Comparison of ENCODE assay signal across 23 cellular contexts in the genomic region with DNA sequence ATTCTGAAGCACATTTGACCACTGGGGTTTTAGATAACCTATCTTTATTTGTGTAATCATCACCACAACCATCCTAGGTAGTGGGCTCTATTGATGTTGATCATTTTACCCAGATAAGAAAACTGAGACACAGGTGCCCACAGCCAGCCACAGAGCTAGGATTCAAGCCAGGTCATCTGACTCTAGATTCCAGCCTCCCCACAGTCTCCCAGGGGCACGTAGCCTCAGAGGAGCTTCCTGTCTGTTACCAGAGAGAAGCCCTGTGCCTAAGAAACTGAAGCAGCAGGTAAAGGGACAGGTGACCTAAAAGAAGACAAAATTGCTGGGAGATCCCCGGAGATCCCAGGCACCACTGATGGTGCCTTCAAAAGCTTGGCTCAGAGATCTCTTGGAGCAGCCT. TPM values are rescaled to one million over a fixed set of nuclear protein-coding genes. Genes with fewer than 3 reads are reported as not detected.
"Had no signal": no experiment of that assay in that cellular context is flagged by ENCODE, and none has a peak within 500 bp of the region (broad histone marks: within the 10 kb centered on the region; RNA-seq: fewer than 3 reads in every experiment).

No MANE protein-coding gene starts in this region.

- H3K4me3 Mint-ChIP-seq: natural killer cell; neural crest cell; stimulated activated effector memory CD8-positive, alpha-beta T cell treated with anti-CD3 and anti-CD28 coated beads, Interleukin-12 subunit alpha, Interleukin-12 subunit beta, amount 100 ng/mL, for 72 hours; stimulated activated naive CD8-positive, alpha-beta T cell treated with anti-CD3 and anti-CD28 coated beads, Interleukin-15, amount 100 ng/mL, for 72 hours had no signal

- DNase-seq: colonic mucosa; effector CD4-positive, alpha-beta T cell; foreskin melanocyte; kidney; left colon; mammary epithelial cell; mucosa of descending colon; natural killer cell; nucleus accumbens; ovary; right cardiac atrium; small intestine; stimulated activated CD4-positive, alpha-beta T cell treated with anti-CD3 and anti-CD28 coated beads, Interleukin-2, amount 100 ng/mL, for 48 hours; stimulated activated CD8-positive, alpha-beta memory T cell treated with anti-CD3 and anti-CD28 coated beads, Interleukin-4, amount 100 ng/mL, for 48 hours; stimulated activated naive CD8-positive, alpha-beta T cell treated with anti-CD3 and anti-CD28 coated beads, Interleukin-15, amount 100 ng/mL, for 72 hours; testis had no signal

- H3K36me3 ChIP-seq: colonic mucosa, ovary, tibial nerve, upper lobe of right lung had no signal

- H3K27me3 ChIP-seq: colonic mucosa, hepatocyte, ovary, testis had no signal

- H3K36me3 Mint-ChIP-seq: natural killer cell; stimulated activated effector memory CD8-positive, alpha-beta T cell treated with anti-CD3 and anti-CD28 coated beads, Interleukin-12 subunit alpha, Interleukin-12 subunit beta, amount 100 ng/mL, for 72 hours had no signal

- H2AFZ ChIP-seq: hepatocyte had no signal

- H3K4me1 ChIP-seq: colonic mucosa, testis had no signal

- H3K27ac Mint-ChIP-seq: natural killer cell; progenitor cell of endocrine pancreas; stimulated activated effector memory CD8-positive, alpha-beta T cell treated with anti-CD3 and anti-CD28 coated beads, Interleukin-12 subunit alpha, Interleukin-12 subunit beta, amount 100 ng/mL, for 72 hours had no signal

- ATAC-seq: left colon; mucosa of descending colon; natural killer cell; right cardiac atrium; stimulated activated effector memory CD8-positive, alpha-beta T cell treated with anti-CD3 and anti-CD28 coated beads, Interleukin-12 subunit alpha, Interleukin-12 subunit beta, amount 100 ng/mL, for 72 hours; stimulated activated naive CD8-positive, alpha-beta T cell treated with anti-CD3 and anti-CD28 coated beads, Interleukin-15, amount 100 ng/mL, for 72 hours; upper lobe of right lung had no signal

- H3K9me3 ChIP-seq: colonic mucosa, mucosa of descending colon, ovary, testis, tibial nerve, upper lobe of right lung had no signal

- FAIRE-seq: kidney, small intestine had no signal

- H3K9me3 Mint-ChIP-seq: natural killer cell; neural crest cell; stimulated activated effector memory CD8-positive, alpha-beta T cell treated with anti-CD3 and anti-CD28 coated beads, Interleukin-12 subunit alpha, Interleukin-12 subunit beta, amount 100 ng/mL, for 72 hours; stimulated activated naive CD8-positive, alpha-beta T cell treated with anti-CD3 and anti-CD28 coated beads, Interleukin-15, amount 100 ng/mL, for 72 hours had no signal

- H3K4me3 ChIP-seq: colonic mucosa, hepatocyte, mucosa of descending colon, ovary, testis, tibial nerve, upper lobe of right lung had no signal

- H3K79me2 ChIP-seq: hepatocyte had no signal

- H3K27ac ChIP-seq: colonic mucosa, hepatocyte, ovary, testis, tibial nerve, upper lobe of right lung had no signal

- H3K27me3 Mint-ChIP-seq: progenitor cell of endocrine pancreas; stimulated activated naive CD8-positive, alpha-beta T cell treated with anti-CD3 and anti-CD28 coated beads, Interleukin-15, amount 100 ng/mL, for 72 hours had no signal

- H3K4me2 ChIP-seq: hepatocyte had no signal

- H3K4me1 Mint-ChIP-seq: natural killer cell, neural crest cell had no signal

RNA-seq across cellular contexts. Expression of gene ALOX5, which starts 55.8 kb away (rescaled TPM):
- total RNA-seq: dermis microvascular lymphatic vessel endothelial cell, neural crest cell had no signal
- polyA plus RNA-seq: mammary epithelial cell had no signal
